11 cellular contexts compared by ENCODE assay signal in genomic region chrX:135206427-135206826, GRCh38. TPM values are rescaled to one million over a fixed set of nuclear protein-coding genes. Genes with fewer than 3 reads are reported as not detected.
A peak's percentile ranks its signal among the peaks of the same experiment; 100 is the strongest.
DNase-seq lines count a peak whose midpoint lies in the region; ATAC-seq and TF ChIP-seq lines count a peak whose summit lies in the region.
"Not testable (repeated sequence)": the region's sequence is repeated elsewhere in the genome, so short reads cannot be mapped to it uniquely, and the experiment has no call there.
"Had no signal": no experiment of that assay in that cellular context is flagged by ENCODE, and none has a peak within 500 bp of the region (broad histone marks: within the 10 kb centered on the region; RNA-seq: fewer than 3 reads in every experiment).

No MANE protein-coding gene starts in this region.

- H3K4me1 Mint-ChIP-seq in activated CD4-positive, alpha-beta T cell treated with anti-CD3 and anti-CD28 coated beads for 36 hours; activated naive CD8-positive, alpha-beta T cell treated with anti-CD3 and anti-CD28 coated beads, Interleukin-2, amount 50 U/mL, for 24 hours; immature natural killer cell: not testable (repeated sequence)

- intact Hi-C loops in activated CD4-positive, alpha-beta T cell treated with anti-CD3 and anti-CD28 coated beads for 36 hours (cut with DNase I, micrococcal nuclease); posterior cingulate gyrus (cut with DNase I): not testable (repeated sequence)

- H3K27ac Mint-ChIP-seq in activated CD4-positive, alpha-beta T cell treated with anti-CD3 and anti-CD28 coated beads for 36 hours; activated naive CD8-positive, alpha-beta T cell treated with anti-CD3 and anti-CD28 coated beads, Interleukin-2, amount 50 U/mL, for 24 hours; immature natural killer cell: not testable (repeated sequence)

- POLR2A ChIA-PET in activated CD4-positive, alpha-beta T cell treated with anti-CD3 and anti-CD28 coated beads for 36 hours (lab: Charles Lee), result not testable (repeated sequence)

- peak; percentile 0 for DNase-seq in EL
- peak; percentile 5 for DNase-seq in NB4 (ENCODE audit: low read depth)
- DNase-seq in activated CD4-positive, alpha-beta T cell treated with anti-CD3 and anti-CD28 coated beads for 36 hours, result peak; percentile 50
- peak; percentile 4 for DNase-seq in activated naive CD8-positive, alpha-beta T cell treated with anti-CD3 and anti-CD28 coated beads, Interleukin-2, amount 50 U/mL, for 24 hours
- DNase-seq in epithelial cell of proximal tubule (ENCODE audit: low read depth), result not testable (repeated sequence)
- peak in 2 of 3 donors; percentile 11 for DNase-seq in immature natural killer cell
- DNase-seq in posterior cingulate gyrus, result peak in 6 of 10 donors; percentile 11 to 84 (median 46)

- H3K27me3 Mint-ChIP-seq in activated CD4-positive, alpha-beta T cell treated with anti-CD3 and anti-CD28 coated beads for 36 hours, result peaks cover 19% of the 10 kb centered on the region
- H3K27me3 Mint-ChIP-seq in activated naive CD8-positive, alpha-beta T cell treated with anti-CD3 and anti-CD28 coated beads, Interleukin-2, amount 50 U/mL, for 24 hours, result peaks cover 10% of the 10 kb centered on the region
- not testable (repeated sequence) for H3K27me3 Mint-ChIP-seq in immature natural killer cell (ENCODE audit: low read depth in 3 of 3)

- H3K4me3 Mint-ChIP-seq in activated CD4-positive, alpha-beta T cell treated with anti-CD3 and anti-CD28 coated beads for 36 hours; activated naive CD8-positive, alpha-beta T cell treated with anti-CD3 and anti-CD28 coated beads, Interleukin-2, amount 50 U/mL, for 24 hours; immature natural killer cell: not testable (repeated sequence)

- H3K4me3 ChIP-seq in NB4 (ENCODE audit: low read depth, low read length); epithelial cell of proximal tubule (ENCODE audit: low read depth, low read length): not testable (repeated sequence)

- H3K36me3 Mint-ChIP-seq in activated CD4-positive, alpha-beta T cell treated with anti-CD3 and anti-CD28 coated beads for 36 hours (ENCODE audit: low read depth); activated naive CD8-positive, alpha-beta T cell treated with anti-CD3 and anti-CD28 coated beads, Interleukin-2, amount 50 U/mL, for 24 hours (ENCODE audit: low read depth); immature natural killer cell: not testable (repeated sequence)

- not testable (repeated sequence) for H3K9me3 Mint-ChIP-seq in activated CD4-positive, alpha-beta T cell treated with anti-CD3 and anti-CD28 coated beads for 36 hours (ENCODE audit: low read depth); activated naive CD8-positive, alpha-beta T cell treated with anti-CD3 and anti-CD28 coated beads, Interleukin-2, amount 50 U/mL, for 24 hours; immature natural killer cell

- TF ChIP-seq POLR2A in NB4 (IDR thresholded peaks at IDR 0.05; ENCODE audit: extremely low read depth, insufficient read length), result not testable (repeated sequence)

- not testable (repeated sequence) for ATAC-seq in activated CD4-positive, alpha-beta T cell treated with anti-CD3 and anti-CD28 coated beads for 36 hours; activated naive CD8-positive, alpha-beta T cell treated with anti-CD3 and anti-CD28 coated beads, Interleukin-2, amount 50 U/mL, for 24 hours

- CTCF ChIA-PET in activated CD4-positive, alpha-beta T cell treated with anti-CD3 and anti-CD28 coated beads for 36 hours (lab: Charles Lee), result not testable (repeated sequence)

- TF ChIP-seq CTCF in NB4 (IDR thresholded peaks at IDR 0.05; ENCODE audit: low read depth, low read length) (peak; percentile 27), epithelial cell of proximal tubule (conservative IDR thresholded peaks at IDR 0.05; ENCODE audit: low read depth, low read length) (peak; percentile 33)

RNA-seq across cellular contexts. Expression of gene CT55, which starts 35.2 kb away (rescaled TPM):
- total RNA-seq in activated CD4-positive, alpha-beta T cell treated with anti-CD3 and anti-CD28 coated beads for 36 hours, result not detected
- total RNA-seq in epithelial cell of proximal tubule, result not detected in 2 replicates
- polyA plus RNA-seq in immature natural killer cell, result not detected
- total RNA-seq: activated CD8-positive, alpha-beta memory T cell treated with anti-CD3 and anti-CD28 coated beads for 36 hours; HT-29; mesenteric fat pad; subcutaneous adipose tissue had no signal

RNA-seq across cellular contexts. Expression of gene ETDA, which starts 45.4 kb away (rescaled TPM):
- not detected for total RNA-seq in activated CD4-positive, alpha-beta T cell treated with anti-CD3 and anti-CD28 coated beads for 36 hours
- not detected in 2 replicates for total RNA-seq in epithelial cell of proximal tubule
- polyA plus RNA-seq in immature natural killer cell, result not detected
- total RNA-seq: activated CD8-positive, alpha-beta memory T cell treated with anti-CD3 and anti-CD28 coated beads for 36 hours; HT-29; mesenteric fat pad; subcutaneous adipose tissue had no signal
